ENCODE assay signal across 8 cellular contexts in the genomic region with DNA sequence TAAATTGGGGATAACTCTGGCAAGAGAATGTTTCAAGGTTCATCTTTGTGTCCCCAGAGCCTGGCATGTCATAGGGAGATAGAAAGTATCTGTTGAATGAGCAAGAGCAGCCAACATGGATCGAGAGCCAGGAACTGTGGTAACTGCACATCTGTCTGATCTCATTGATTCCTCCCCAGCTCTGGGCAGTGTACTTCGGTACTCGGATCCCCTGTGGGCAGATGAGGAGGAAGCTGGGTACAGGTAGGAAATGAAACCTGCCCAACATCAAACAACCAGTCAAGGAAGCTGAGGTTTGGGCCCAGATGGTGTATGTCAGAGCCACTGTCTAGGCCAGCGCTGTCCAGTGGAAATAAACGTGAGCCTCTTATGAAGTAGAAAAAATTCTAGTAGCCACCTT.
DNase-seq lines count a peak whose midpoint lies in the region; ATAC-seq, FAIRE-seq and TF ChIP-seq lines count a peak whose summit lies in the region.

No MANE protein-coding gene starts in this region.

- H3K9me3 Mint-ChIP-seq in IgD-negative memory B cell = no peaks in the 10 kb centered on the region

- ATAC-seq in GM21390 (IDR thresholded peaks at IDR 0.05; ENCODE audit: unreplicated experiment) = peak; percentile 72
- peak; percentile 74 for ATAC-seq in left lobe of liver

- H3K27me3 Mint-ChIP-seq in IgD-negative memory B cell = no peaks in the 10 kb centered on the region

- no peak for DNase-seq in GM12891 (ENCODE audit: insufficient read length, low spot score)
- DNase-seq in left lobe of liver (ENCODE audit: low spot score) = peak; percentile 85
- no peak for DNase-seq in ureter (ENCODE audit: low spot score)
- DNase-seq in NCI-H2227 treated with DMSO at 0.1 percent for 48 hours (lab: John Stamatoyannopoulos, UW) = no peak
- no peak for DNase-seq in C1 segment of cervical spinal cord (lab: John Stamatoyannopoulos, UW)
- DNase-seq in DMS 273 treated with DMSO at 0.1 percent for 48 hours (lab: John Stamatoyannopoulos, UW) = no peak

- H3K36me3 Mint-ChIP-seq in IgD-negative memory B cell = peaks cover 6% of the 10 kb centered on the region

- H3K4me3 Mint-ChIP-seq in IgD-negative memory B cell = peak overlapping the region in 3 of 4 donors; percentile 3 to 92 (median 11)

- no peak for TF ChIP-seq POLR2A in GM12891 (IDR thresholded peaks at IDR 0.05; ENCODE audit: low read depth, low read length)

- H3K4me1 Mint-ChIP-seq in IgD-negative memory B cell = peaks cover 42 to 58% (median 52%) of the 10 kb centered on the region in 3 donors

- peak overlapping the region; percentile 69 to 93 (median 80) for H3K27ac Mint-ChIP-seq in IgD-negative memory B cell

- FAIRE-seq in GM12891 (lab: Jason Lieb, UNC) = peak; percentile 83

TF ChIP-seq in GM12891, 5 proteins besides CTCF, POLR2A, EP300 and RAD21:
- peak; percentile 30; the same call in 1 of the 2 replicates for TF ChIP-seq SPI1 (IDR thresholded peaks at IDR 0.05; ENCODE audit: low read depth, low read length)
- TF ChIP-seq PAX5 (IDR thresholded peaks at IDR 0.05; ENCODE audit: insufficient read depth, low read length, severe bottlenecking) = no peak
- no peak for TF ChIP-seq POU2F2 (IDR thresholded peaks at IDR 0.05; ENCODE audit: low read depth, low read length)
